32 cellular contexts compared by ENCODE assay signal in the genomic region with DNA sequence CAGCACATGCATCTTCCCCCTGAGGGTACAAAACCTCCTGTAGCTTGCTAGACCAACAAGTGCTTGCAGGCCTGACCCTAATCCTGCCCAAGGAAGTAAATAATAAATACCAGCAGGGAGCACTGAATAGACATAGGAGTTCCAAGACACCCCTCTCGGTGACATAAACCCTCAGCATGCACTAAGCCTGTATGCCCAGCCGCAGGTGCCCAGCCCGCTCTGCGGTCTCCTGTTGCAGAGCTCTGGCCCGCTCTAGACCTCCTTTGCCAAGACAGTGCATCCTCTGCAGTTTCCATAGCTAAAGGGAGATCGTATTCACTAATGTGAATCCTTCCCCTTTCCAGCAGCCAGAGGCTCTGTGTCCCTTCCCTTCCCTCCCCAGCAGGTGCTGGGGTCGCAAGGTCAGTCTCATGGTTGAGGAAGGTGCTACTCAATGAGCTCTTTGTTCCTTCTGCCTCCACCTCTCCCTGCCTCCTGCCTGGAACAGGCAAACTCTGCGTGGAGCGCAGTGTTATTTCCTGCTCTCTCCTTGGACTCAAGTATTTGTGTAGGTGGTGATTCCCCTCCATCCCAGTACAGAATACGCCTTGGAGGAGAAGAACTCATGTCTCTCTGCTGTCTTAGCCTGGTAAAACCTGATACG. TPM values are rescaled to one million over a fixed set of nuclear protein-coding genes. Genes with fewer than 3 reads are reported as not detected.
DNase-seq lines count a peak whose midpoint lies in the region; ATAC-seq and TF ChIP-seq lines count a peak whose summit lies in the region.
"Had no signal": no experiment of that assay in that cellular context is flagged by ENCODE, and none has a peak within 500 bp of the region (broad histone marks: within the 10 kb centered on the region; RNA-seq: fewer than 3 reads in every experiment).

No MANE protein-coding gene starts in this region.

- H3K4me1 ChIP-seq in cardiac muscle cell (ENCODE audit: low read depth) (peaks cover 9% of the 10 kb centered on the region), heart right ventricle (peaks cover 0 to 12% (median 0%) of the 10 kb centered on the region in 9 donors), neural progenitor cell (no peaks in the 10 kb centered on the region)
- H3K4me1 ChIP-seq: adrenal gland, body of pancreas, esophagus squamous epithelium, foreskin keratinocyte, upper lobe of left lung had no signal

- DNase-seq in cardiac muscle cell (ENCODE audit: low read depth in 1 of 2, low spot score in 1 of 2) (no peak), heart right ventricle (no peak), glutamatergic neuron (peak; percentile 19), neural progenitor cell (ENCODE audit: low spot score) (no peak), HEK293T (ENCODE audit: extremely low spot score) (no peak), KG1 (lab: John Stamatoyannopoulos, UW) (no peak), NCI-H226 (no peak)
- DNase-seq: activated CD4-positive, alpha-beta memory T cell treated with anti-CD3 and anti-CD28 coated beads, Interleukin-2, amount 10 ng/mL, durations not matched to agents 7 days and 5 days; activated CD4-positive, alpha-beta T cell treated with anti-CD3 and anti-CD28 coated beads for 1 hour; activated CD8-positive, alpha-beta memory T cell treated with anti-CD3 and anti-CD28 coated beads, Interleukin-2, amount 50 U/mL, for 4 hours; activated naive CD4-positive, alpha-beta T cell treated with anti-CD3 and anti-CD28 coated beads, Interleukin-2, amount 10 ng/mL, durations not matched to agents 7 days and 5 days; cerebellar nuclear complex; DMS79 treated with DMSO at 0.1 percent for 48 hours; esophagus squamous epithelium; foreskin keratinocyte; GF-D8; KBM-7; MG63; NCI-H1105 treated with DMSO at 0.1 percent for 48 hours; NCI-H1930; NK-92 treated with Interleukin-12 subunit alpha and Interleukin-12 subunit beta, amount 100 ng/mL, for 24 hours; SHP77 treated with DMSO at 0.1 percent for 48 hours; upper lobe of left lung had no signal

- WGBS in heart right ventricle, 2 donors, result 93 to 95% methylated on average over 11 of the region's 11 CpGs

- no peak overlapping the region for H3K4me2 ChIP-seq in neural progenitor cell

- POLR2A ChIA-PET in HEK293T (lab: Yijun Ruan, JAX), result no interaction called here

- TF ChIP-seq CTCF in cardiac muscle cell (IDR thresholded peaks at IDR 0.05; ENCODE audit: low read depth, low read length), result no peak
- TF ChIP-seq CTCF in heart right ventricle (IDR thresholded peaks at IDR 0.05), result no peak
- no peak for TF ChIP-seq CTCF in glutamatergic neuron (IDR thresholded peaks at IDR 0.05; ENCODE audit: partially characterized antibody, unreplicated experiment)
- no peak for TF ChIP-seq CTCF in neural progenitor cell (IDR thresholded peaks at IDR 0.05)

- H3K36me3 ChIP-seq in cardiac muscle cell (peaks cover 23% of the 10 kb centered on the region), heart right ventricle (peaks cover 0 to 74% (median 25%) of the 10 kb centered on the region in 9 donors), neural progenitor cell (no peaks in the 10 kb centered on the region)

- H2AFZ ChIP-seq in neural progenitor cell (replicated peaks), result no peak overlapping the region

- peak overlapping the region; percentile 97 for H3K27ac Mint-ChIP-seq in glutamatergic neuron (ENCODE audit: unreplicated experiment)
- H3K27ac Mint-ChIP-seq in neural progenitor cell, result peak overlapping the region; percentile 17
- H3K27ac Mint-ChIP-seq: activated CD4-positive, alpha-beta memory T cell treated with anti-CD3 and anti-CD28 coated beads, Interleukin-2, amount 10 ng/mL, durations not matched to agents 7 days and 5 days; activated naive CD4-positive, alpha-beta T cell treated with anti-CD3 and anti-CD28 coated beads, Interleukin-2, amount 10 ng/mL, durations not matched to agents 7 days and 5 days; activated T-helper 1 cell treated with anti-CD3 and anti-CD28 coated beads, Interleukin-12 subunit alpha, Interleukin-12 subunit beta, Interleukin-2, Interleukin-4 antibody, amounts not matched to agents 30 ng/mL and 10 ng/mL and 1 ng/mL, durations not matched to agents 14 hours and 24 hours and 36 hours; memory B cell; stimulated activated memory B cell treated with anti-CD40 and anti-IgM and Interleukin-4, amounts not matched to agents 10 μg/mL and 1 μg/mL and 100 μg/mL, for 72 hours; T-helper 2 cell treated with Interferon-gamma antibody and Interleukin-4, amounts not matched to agents 5 μg/mL and 100 μg/mL, for 36 hours had no signal

- H3K27me3 ChIP-seq in cardiac muscle cell (no peaks in the 10 kb centered on the region), heart right ventricle (no peaks in the 10 kb centered on the region), neural progenitor cell (no peaks in the 10 kb centered on the region)
- H3K27me3 ChIP-seq: adrenal gland, body of pancreas, dorsolateral prefrontal cortex, esophagus squamous epithelium, foreskin keratinocyte, MG63, upper lobe of left lung had no signal

- H4K20me1 ChIP-seq in neural progenitor cell (ENCODE audit: low read depth), result no peaks in the 10 kb centered on the region

- H3K36me3 Mint-ChIP-seq in glutamatergic neuron (ENCODE audit: unreplicated experiment), result no peaks in the 10 kb centered on the region
- H3K36me3 Mint-ChIP-seq in neural progenitor cell, result peaks cover 11% of the 10 kb centered on the region

- intact Hi-C loops in heart right ventricle (cut with DNase I), result no loop called here

- H3K79me2 ChIP-seq in neural progenitor cell (ENCODE audit: low read depth), result no peaks in the 10 kb centered on the region

- H3K27ac ChIP-seq in cardiac muscle cell, result peak overlapping the region; percentile 49
- H3K27ac ChIP-seq in heart right ventricle, result no peak overlapping the region
- no peak overlapping the region for H3K27ac ChIP-seq in neural progenitor cell
- H3K27ac ChIP-seq: adrenal gland, body of pancreas, C4-2B, esophagus squamous epithelium, foreskin keratinocyte, upper lobe of left lung had no signal

- H3K4me3 ChIP-seq in cardiac muscle cell, result no peak overlapping the region
- H3K4me3 ChIP-seq in heart right ventricle, result no peak overlapping the region
- no peak overlapping the region for H3K4me3 ChIP-seq in neural progenitor cell
- H3K4me3 ChIP-seq: adrenal gland, body of pancreas, dorsolateral prefrontal cortex, esophagus squamous epithelium, MG63, upper lobe of left lung had no signal

- H3K9me3 ChIP-seq in cardiac muscle cell (ENCODE audit: low read depth), result no peaks in the 10 kb centered on the region
- no peaks in the 10 kb centered on the region for H3K9me3 ChIP-seq in heart right ventricle
- H3K9me3 ChIP-seq in neural progenitor cell (ENCODE audit: low read depth), result no peaks in the 10 kb centered on the region
- H3K9me3 ChIP-seq: adrenal gland, body of pancreas, esophagus squamous epithelium, MG63, upper lobe of left lung had no signal

- peak overlapping the region; percentile 76 for H3K4me3 Mint-ChIP-seq in glutamatergic neuron (ENCODE audit: unreplicated experiment)
- H3K4me3 Mint-ChIP-seq in neural progenitor cell, result no peak overlapping the region
- H3K4me3 Mint-ChIP-seq: activated CD4-positive, alpha-beta memory T cell treated with anti-CD3 and anti-CD28 coated beads, Interleukin-2, amount 10 ng/mL, durations not matched to agents 7 days and 5 days; activated naive CD4-positive, alpha-beta T cell treated with anti-CD3 and anti-CD28 coated beads, Interleukin-2, amount 10 ng/mL, durations not matched to agents 7 days and 5 days; activated T-helper 1 cell treated with anti-CD3 and anti-CD28 coated beads, Interleukin-12 subunit alpha, Interleukin-12 subunit beta, Interleukin-2, Interleukin-4 antibody, amounts not matched to agents 30 ng/mL and 10 ng/mL and 1 ng/mL, durations not matched to agents 14 hours and 24 hours and 36 hours; memory B cell; stimulated activated memory B cell treated with anti-CD40 and anti-IgM and Interleukin-4, amounts not matched to agents 10 μg/mL and 1 μg/mL and 100 μg/mL, for 72 hours; T-helper 2 cell treated with Interferon-gamma antibody and Interleukin-4, amounts not matched to agents 5 μg/mL and 100 μg/mL, for 36 hours had no signal

- H3K9me3 Mint-ChIP-seq in glutamatergic neuron (ENCODE audit: unreplicated experiment), result peaks cover 6% of the 10 kb centered on the region
- H3K9me3 Mint-ChIP-seq in neural progenitor cell, result no peaks in the 10 kb centered on the region
- H3K9me3 Mint-ChIP-seq: activated CD4-positive, alpha-beta memory T cell treated with anti-CD3 and anti-CD28 coated beads, Interleukin-2, amount 10 ng/mL, durations not matched to agents 7 days and 5 days; activated naive CD4-positive, alpha-beta T cell treated with anti-CD3 and anti-CD28 coated beads, Interleukin-2, amount 10 ng/mL, durations not matched to agents 7 days and 5 days; activated T-helper 1 cell treated with anti-CD3 and anti-CD28 coated beads, Interleukin-12 subunit alpha, Interleukin-12 subunit beta, Interleukin-2, Interleukin-4 antibody, amounts not matched to agents 30 ng/mL and 10 ng/mL and 1 ng/mL, durations not matched to agents 14 hours and 24 hours and 36 hours; memory B cell; stimulated activated memory B cell treated with anti-CD40 and anti-IgM and Interleukin-4, amounts not matched to agents 10 μg/mL and 1 μg/mL and 100 μg/mL, for 72 hours; T-helper 2 cell treated with Interferon-gamma antibody and Interleukin-4, amounts not matched to agents 5 μg/mL and 100 μg/mL, for 36 hours had no signal

- no peaks in the 10 kb centered on the region for H3F3A ChIP-seq in neural progenitor cell (ENCODE audit: low read depth)

- ATAC-seq in heart right ventricle (no peak), GM21576 (IDR thresholded peaks at IDR 0.05; ENCODE audit: unreplicated experiment) (no peak)
- ATAC-seq: body of pancreas; foreskin keratinocyte; stimulated activated memory B cell treated with anti-CD40 and anti-IgM and Interleukin-4, amounts not matched to agents 10 μg/mL and 1 μg/mL and 100 μg/mL, for 72 hours had no signal

- H3K27me3 Mint-ChIP-seq in glutamatergic neuron (ENCODE audit: unreplicated experiment) (peaks cover 2% of the 10 kb centered on the region), neural progenitor cell (ENCODE audit: insufficient read depth, low read depth) (peaks cover 2% of the 10 kb centered on the region)
- H3K27me3 Mint-ChIP-seq: activated CD4-positive, alpha-beta memory T cell treated with anti-CD3 and anti-CD28 coated beads, Interleukin-2, amount 10 ng/mL, durations not matched to agents 7 days and 5 days; activated naive CD4-positive, alpha-beta T cell treated with anti-CD3 and anti-CD28 coated beads, Interleukin-2, amount 10 ng/mL, durations not matched to agents 7 days and 5 days; memory B cell; stimulated activated memory B cell treated with anti-CD40 and anti-IgM and Interleukin-4, amounts not matched to agents 10 μg/mL and 1 μg/mL and 100 μg/mL, for 72 hours had no signal

- H3K4me1 Mint-ChIP-seq in glutamatergic neuron (ENCODE audit: low read depth, unreplicated experiment) (peaks cover 23% of the 10 kb centered on the region), neural progenitor cell (peaks cover 2% of the 10 kb centered on the region)
- H3K4me1 Mint-ChIP-seq: activated CD4-positive, alpha-beta memory T cell treated with anti-CD3 and anti-CD28 coated beads, Interleukin-2, amount 10 ng/mL, durations not matched to agents 7 days and 5 days; activated naive CD4-positive, alpha-beta T cell treated with anti-CD3 and anti-CD28 coated beads, Interleukin-2, amount 10 ng/mL, durations not matched to agents 7 days and 5 days; memory B cell; stimulated activated memory B cell treated with anti-CD40 and anti-IgM and Interleukin-4, amounts not matched to agents 10 μg/mL and 1 μg/mL and 100 μg/mL, for 72 hours had no signal

- no peak overlapping the region for H3K9ac ChIP-seq in neural progenitor cell

- CTCF ChIA-PET in HEK293T (lab: Yijun Ruan, JAX), result no interaction called here

RNA-seq across cellular contexts. Expression of a gene that starts 36.6 kb away (rescaled TPM):
- 25.2 and 28.4 TPM in 2 replicates for total RNA-seq in cardiac muscle cell
- polyA plus RNA-seq in cardiac muscle cell, result 54.3 and 66.2 TPM in 2 replicates
- 100 to 1,000 TPM; 163 to 351 (median 242) TPM for total RNA-seq in heart right ventricle
- polyA plus RNA-seq in heart right ventricle, result 100 to 1,000 TPM; 107 to 254 TPM
- total RNA-seq in glutamatergic neuron (ENCODE audit: unreplicated experiment), result 66.3 TPM
- 23.6 and 44.2 TPM in 2 replicates for total RNA-seq in neural progenitor cell (ENCODE audit: low replicate concordance)

RNA-seq across cellular contexts. Expression of a gene that starts 37.8 kb away (rescaled TPM):
- total RNA-seq in cardiac muscle cell (53.0 and 86.8 TPM in 2 replicates), heart right ventricle (10 to 100 TPM; 37.3 to 53.4 (median 46.0) TPM), glutamatergic neuron (ENCODE audit: unreplicated experiment) (62.6 TPM), neural progenitor cell (ENCODE audit: low replicate concordance) (59.9 and 75.6 TPM in 2 replicates)
- polyA plus RNA-seq in cardiac muscle cell (55.7 and 58.1 TPM in 2 replicates), heart right ventricle (10 to 100 TPM; 10.2 to 28.5 TPM)

RNA-seq across cellular contexts. Expression of a gene that starts 37.8 kb away (rescaled TPM):
- total RNA-seq in cardiac muscle cell (13.1 and 15.8 TPM in 2 replicates), heart right ventricle (10 to 100 TPM in 5 of 10 donors, 1 to 10 TPM in 5; 7.8 to 15.1 (median 10.0) TPM), glutamatergic neuron (ENCODE audit: unreplicated experiment) (17.7 TPM), neural progenitor cell (ENCODE audit: low replicate concordance) (23.1 and 23.8 TPM in 2 replicates)
- polyA plus RNA-seq in cardiac muscle cell (14.4 and 18.1 TPM in 2 replicates), heart right ventricle (1 to 10 TPM; 6.7 to 6.9 TPM)
